Comparison of ENCODE assay signal across 1 cellular context in the genomic region with DNA sequence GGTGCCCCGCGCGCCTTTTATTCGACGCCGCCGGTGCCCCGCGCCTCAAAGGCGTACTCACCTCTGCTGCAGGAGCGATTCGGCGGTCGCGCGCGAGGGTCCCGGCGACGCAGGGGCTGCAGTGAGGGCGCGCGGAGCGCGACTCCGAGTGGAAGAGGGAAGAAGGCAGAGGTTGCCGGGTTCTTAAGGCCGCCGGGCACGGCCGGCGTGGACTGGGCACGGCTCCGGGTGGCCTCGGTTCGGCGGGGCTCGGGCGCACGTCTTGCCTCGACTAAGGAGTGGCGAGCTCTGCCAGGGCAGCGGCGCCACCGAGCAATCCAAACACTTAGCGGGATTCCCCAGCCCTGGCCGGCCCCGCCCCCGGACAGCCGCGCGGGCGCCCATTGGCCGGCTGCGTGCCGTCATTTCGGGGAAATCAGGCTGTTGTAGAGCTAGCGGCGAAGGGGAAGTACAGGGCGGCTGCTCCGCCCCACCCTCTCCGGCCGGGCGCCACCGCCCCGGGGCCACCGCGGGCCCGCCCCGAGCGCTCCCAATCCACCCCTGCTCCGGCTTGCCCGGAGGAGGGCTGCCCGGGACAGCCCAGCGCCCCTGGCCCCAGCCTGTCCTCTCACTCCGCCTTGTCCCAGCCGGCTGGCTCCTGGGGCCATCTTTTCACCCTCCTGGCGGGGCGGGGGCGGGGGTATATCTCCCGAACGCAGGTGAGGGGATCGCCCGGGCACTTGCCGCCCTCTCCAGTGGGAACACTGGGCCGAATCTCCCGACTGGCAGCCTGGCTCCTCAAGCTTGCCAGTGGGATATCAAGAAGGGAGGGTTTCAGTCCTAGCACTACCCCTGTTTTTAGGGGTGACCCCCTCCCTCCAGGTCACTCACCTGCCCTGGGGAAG.
A peak's percentile ranks its signal among the peaks of the same experiment; 100 is the strongest.
TF ChIP-seq lines count a peak whose summit lies in the region.

A gene with protein sequence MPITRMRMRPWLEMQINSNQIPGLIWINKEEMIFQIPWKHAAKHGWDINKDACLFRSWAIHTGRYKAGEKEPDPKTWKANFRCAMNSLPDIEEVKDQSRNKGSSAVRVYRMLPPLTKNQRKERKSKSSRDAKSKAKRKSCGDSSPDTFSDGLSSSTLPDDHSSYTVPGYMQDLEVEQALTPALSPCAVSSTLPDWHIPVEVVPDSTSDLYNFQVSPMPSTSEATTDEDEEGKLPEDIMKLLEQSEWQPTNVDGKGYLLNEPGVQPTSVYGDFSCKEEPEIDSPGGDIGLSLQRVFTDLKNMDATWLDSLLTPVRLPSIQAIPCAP (minus strand): TSS at position 290 of the 884 bp plus-strand sequence. CDS start 1,295 bp downstream, outside the sequence.

TF ChIP-seq in HepG2, 621 proteins besides CTCF, POLR2A, EP300 and RAD21 (continued from another document and continues in another):
- TF ChIP-seq MAZ (IDR thresholded peaks at IDR 0.05; ENCODE audit: borderline replicate concordance, low read depth, low read length) (peak; percentile 60; the same call in 1 of the 2 replicates), MAZ (CRISPR knock-in tag; IDR thresholded peaks at IDR 0.05; ENCODE audit: low read depth) (peak; percentile 82), BCL6 (CRISPR knock-in tag; IDR thresholded peaks at IDR 0.05) (peak; percentile 51; the same call in 1 of the 2 replicates), RXRA (CRISPR knock-in tag; IDR thresholded peaks at IDR 0.05) (no peak; the same call in 1 of the 2 replicates), ZNF138 (CRISPR knock-in tag; IDR thresholded peaks at IDR 0.05; ENCODE audit: low read depth) (no peak), NFIC (IDR thresholded peaks at IDR 0.05; ENCODE audit: low read length) (no peak), MTA3 (CRISPR knock-in tag; IDR thresholded peaks at IDR 0.05) (no peak), AHR (CRISPR knock-in tag; IDR thresholded peaks at IDR 0.05) (no peak), NAIF1 (CRISPR knock-in tag; IDR thresholded peaks at IDR 0.05; ENCODE audit: borderline replicate concordance) (peak; percentile 53; the same call in 1 of the 2 replicates), HES4 (CRISPR knock-in tag; IDR thresholded peaks at IDR 0.05; ENCODE audit: borderline replicate concordance) (no peak), STAG1 (CRISPR knock-in tag; IDR thresholded peaks at IDR 0.05) (no peak; the same call in 1 of the 2 replicates), ZNF782 (CRISPR knock-in tag; IDR thresholded peaks at IDR 0.05; ENCODE audit: borderline replicate concordance) (0 out of 2 replicates have a peak, but pooled peaks have one; percentile 48), ADNP (CRISPR knock-in tag; IDR thresholded peaks at IDR 0.05) (no peak), SP1 (IDR thresholded peaks at IDR 0.05) (no peak), SP1 (CRISPR knock-in tag; IDR thresholded peaks at IDR 0.05) (peak; percentile 51; the same call in 1 of the 2 replicates), IKZF4 (CRISPR knock-in tag; IDR thresholded peaks at IDR 0.05; ENCODE audit: borderline replicate concordance, low read depth, not compliant biosample characterization) (peak; percentile 81), ZNF841 (CRISPR knock-in tag; IDR thresholded peaks at IDR 0.05; ENCODE audit: borderline replicate concordance) (no peak), ZBTB1 (CRISPR knock-in tag; IDR thresholded peaks at IDR 0.05; ENCODE audit: borderline replicate concordance) (no peak), ZNF234 (CRISPR knock-in tag; conservative IDR thresholded peaks at IDR 0.05) (0 out of 2 replicates have a peak, but pooled peaks have one; percentile 75), ZNF326 (CRISPR knock-in tag; IDR thresholded peaks at IDR 0.05; ENCODE audit: borderline replicate concordance) (no peak), ZNF431 (CRISPR knock-in tag; IDR thresholded peaks at IDR 0.05; ENCODE audit: borderline replicate concordance, low read depth) (peak; percentile 46; the same call in 1 of the 2 replicates), ZSCAN22 (CRISPR knock-in tag; IDR thresholded peaks at IDR 0.05) (no peak), ZNF75D (CRISPR knock-in tag; IDR thresholded peaks at IDR 0.05; ENCODE audit: borderline replicate concordance) (0 out of 2 replicates have a peak, but pooled peaks have one; percentile 46), JUNB (CRISPR knock-in tag; IDR thresholded peaks at IDR 0.05; ENCODE audit: borderline replicate concordance) (peak; percentile 14; the same call in 1 of the 2 replicates), ZNF350 (CRISPR knock-in tag; IDR thresholded peaks at IDR 0.05; ENCODE audit: borderline replicate concordance, low read depth) (no peak), ZNF605 (CRISPR knock-in tag; IDR thresholded peaks at IDR 0.05) (no peak), SATB2 (CRISPR knock-in tag; IDR thresholded peaks at IDR 0.05) (peak; percentile 63; the same call in 1 of the 2 replicates), GATAD1 (CRISPR knock-in tag; IDR thresholded peaks at IDR 0.05) (no peak), STAT5B (CRISPR knock-in tag; IDR thresholded peaks at IDR 0.05) (no peak), SETDB1 (CRISPR knock-in tag; IDR thresholded peaks at IDR 0.05; ENCODE audit: borderline replicate concordance) (no peak), ZNF891 (CRISPR knock-in tag; IDR thresholded peaks at IDR 0.05) (no peak), GABPB1 (CRISPR knock-in tag; IDR thresholded peaks at IDR 0.05) (peak; percentile 75), DMAP1 (CRISPR knock-in tag; IDR thresholded peaks at IDR 0.05) (no peak; the same call in 1 of the 2 replicates), MIXL1 (CRISPR knock-in tag; IDR thresholded peaks at IDR 0.05) (no peak)
- TF ChIP-seq, protein P1, sequence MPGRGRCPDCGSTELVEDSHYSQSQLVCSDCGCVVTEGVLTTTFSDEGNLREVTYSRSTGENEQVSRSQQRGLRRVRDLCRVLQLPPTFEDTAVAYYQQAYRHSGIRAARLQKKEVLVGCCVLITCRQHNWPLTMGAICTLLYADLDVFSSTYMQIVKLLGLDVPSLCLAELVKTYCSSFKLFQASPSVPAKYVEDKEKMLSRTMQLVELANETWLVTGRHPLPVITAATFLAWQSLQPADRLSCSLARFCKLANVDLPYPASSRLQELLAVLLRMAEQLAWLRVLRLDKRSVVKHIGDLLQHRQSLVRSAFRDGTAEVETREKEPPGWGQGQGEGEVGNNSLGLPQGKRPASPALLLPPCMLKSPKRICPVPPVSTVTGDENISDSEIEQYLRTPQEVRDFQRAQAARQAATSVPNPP (CRISPR knock-in tag; IDR thresholded peaks at IDR 0.05): peak; percentile 92; the same call in 1 of the 2 replicates
- TF ChIP-seq, protein P2, sequence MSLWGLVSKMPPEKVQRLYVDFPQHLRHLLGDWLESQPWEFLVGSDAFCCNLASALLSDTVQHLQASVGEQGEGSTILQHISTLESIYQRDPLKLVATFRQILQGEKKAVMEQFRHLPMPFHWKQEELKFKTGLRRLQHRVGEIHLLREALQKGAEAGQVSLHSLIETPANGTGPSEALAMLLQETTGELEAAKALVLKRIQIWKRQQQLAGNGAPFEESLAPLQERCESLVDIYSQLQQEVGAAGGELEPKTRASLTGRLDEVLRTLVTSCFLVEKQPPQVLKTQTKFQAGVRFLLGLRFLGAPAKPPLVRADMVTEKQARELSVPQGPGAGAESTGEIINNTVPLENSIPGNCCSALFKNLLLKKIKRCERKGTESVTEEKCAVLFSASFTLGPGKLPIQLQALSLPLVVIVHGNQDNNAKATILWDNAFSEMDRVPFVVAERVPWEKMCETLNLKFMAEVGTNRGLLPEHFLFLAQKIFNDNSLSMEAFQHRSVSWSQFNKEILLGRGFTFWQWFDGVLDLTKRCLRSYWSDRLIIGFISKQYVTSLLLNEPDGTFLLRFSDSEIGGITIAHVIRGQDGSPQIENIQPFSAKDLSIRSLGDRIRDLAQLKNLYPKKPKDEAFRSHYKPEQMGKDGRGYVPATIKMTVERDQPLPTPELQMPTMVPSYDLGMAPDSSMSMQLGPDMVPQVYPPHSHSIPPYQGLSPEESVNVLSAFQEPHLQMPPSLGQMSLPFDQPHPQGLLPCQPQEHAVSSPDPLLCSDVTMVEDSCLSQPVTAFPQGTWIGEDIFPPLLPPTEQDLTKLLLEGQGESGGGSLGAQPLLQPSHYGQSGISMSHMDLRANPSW (CRISPR knock-in tag; IDR thresholded peaks at IDR 0.05; ENCODE audit: borderline replicate concordance): 0 out of 2 replicates have a peak, but pooled peaks have one; percentile 20
- TF ChIP-seq, protein P3, sequence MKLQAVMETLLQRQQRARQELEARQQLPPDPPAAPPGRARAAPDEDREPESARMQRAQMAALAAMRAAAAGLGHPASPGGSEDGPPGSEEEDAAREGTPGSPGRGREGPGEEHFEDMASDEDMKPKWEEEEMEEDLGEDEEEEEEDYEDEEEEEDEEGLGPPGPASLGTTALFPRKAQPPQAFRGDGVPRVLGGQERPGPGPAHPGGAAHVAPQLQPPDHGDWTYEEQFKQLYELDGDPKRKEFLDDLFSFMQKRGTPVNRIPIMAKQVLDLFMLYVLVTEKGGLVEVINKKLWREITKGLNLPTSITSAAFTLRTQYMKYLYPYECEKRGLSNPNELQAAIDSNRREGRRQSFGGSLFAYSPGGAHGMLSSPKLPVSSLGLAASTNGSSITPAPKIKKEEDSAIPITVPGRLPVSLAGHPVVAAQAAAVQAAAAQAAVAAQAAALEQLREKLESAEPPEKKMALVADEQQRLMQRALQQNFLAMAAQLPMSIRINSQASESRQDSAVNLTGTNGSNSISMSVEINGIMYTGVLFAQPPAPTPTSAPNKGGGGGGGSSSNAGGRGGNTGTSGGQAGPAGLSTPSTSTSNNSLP (IDR thresholded peaks at IDR 0.05; ENCODE audit: low read depth, low read length): no peak
- TF ChIP-seq, protein P4, sequence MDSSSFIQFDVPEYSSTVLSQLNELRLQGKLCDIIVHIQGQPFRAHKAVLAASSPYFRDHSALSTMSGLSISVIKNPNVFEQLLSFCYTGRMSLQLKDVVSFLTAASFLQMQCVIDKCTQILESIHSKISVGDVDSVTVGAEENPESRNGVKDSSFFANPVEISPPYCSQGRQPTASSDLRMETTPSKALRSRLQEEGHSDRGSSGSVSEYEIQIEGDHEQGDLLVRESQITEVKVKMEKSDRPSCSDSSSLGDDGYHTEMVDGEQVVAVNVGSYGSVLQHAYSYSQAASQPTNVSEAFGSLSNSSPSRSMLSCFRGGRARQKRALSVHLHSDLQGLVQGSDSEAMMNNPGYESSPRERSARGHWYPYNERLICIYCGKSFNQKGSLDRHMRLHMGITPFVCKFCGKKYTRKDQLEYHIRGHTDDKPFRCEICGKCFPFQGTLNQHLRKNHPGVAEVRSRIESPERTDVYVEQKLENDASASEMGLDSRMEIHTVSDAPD (CRISPR knock-in tag; IDR thresholded peaks at IDR 0.05): 0 out of 2 replicates have a peak, but pooled peaks have one; percentile 37
- TF ChIP-seq, protein P5, sequence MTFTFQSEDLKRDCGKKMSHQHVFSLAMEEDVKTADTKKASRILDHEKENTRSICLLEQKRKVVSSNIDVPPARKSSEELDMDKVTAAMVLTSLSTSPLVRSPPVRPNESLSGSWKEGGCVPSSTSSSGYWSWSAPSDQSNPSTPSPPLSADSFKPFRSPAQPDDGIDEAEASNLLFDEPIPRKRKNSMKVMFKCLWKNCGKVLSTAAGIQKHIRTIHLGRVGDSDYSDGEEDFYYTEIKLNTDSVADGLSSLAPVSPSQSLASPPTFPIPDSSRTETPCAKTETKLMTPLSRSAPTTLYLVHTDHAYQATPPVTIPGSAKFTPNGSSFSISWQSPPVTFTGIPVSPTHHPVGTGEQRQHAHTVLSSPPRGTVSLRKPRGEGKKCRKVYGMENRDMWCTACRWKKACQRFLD (CRISPR knock-in tag; IDR thresholded peaks at IDR 0.05; ENCODE audit: borderline replicate concordance): no peak
- TF ChIP-seq, protein P6, sequence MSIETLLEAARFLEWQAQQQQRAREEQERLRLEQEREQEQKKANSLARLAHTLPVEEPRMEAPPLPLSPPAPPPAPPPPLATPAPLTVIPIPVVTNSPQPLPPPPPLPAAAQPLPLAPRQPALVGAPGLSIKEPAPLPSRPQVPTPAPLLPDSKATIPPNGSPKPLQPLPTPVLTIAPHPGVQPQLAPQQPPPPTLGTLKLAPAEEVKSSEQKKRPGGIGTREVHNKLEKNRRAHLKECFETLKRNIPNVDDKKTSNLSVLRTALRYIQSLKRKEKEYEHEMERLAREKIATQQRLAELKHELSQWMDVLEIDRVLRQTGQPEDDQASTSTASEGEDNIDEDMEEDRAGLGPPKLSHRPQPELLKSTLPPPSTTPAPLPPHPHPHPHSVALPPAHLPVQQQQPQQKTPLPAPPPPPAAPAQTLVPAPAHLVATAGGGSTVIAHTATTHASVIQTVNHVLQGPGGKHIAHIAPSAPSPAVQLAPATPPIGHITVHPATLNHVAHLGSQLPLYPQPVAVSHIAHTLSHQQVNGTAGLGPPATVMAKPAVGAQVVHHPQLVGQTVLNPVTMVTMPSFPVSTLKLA (IDR thresholded peaks at IDR 0.05): no peak
- TF ChIP-seq, protein P7, sequence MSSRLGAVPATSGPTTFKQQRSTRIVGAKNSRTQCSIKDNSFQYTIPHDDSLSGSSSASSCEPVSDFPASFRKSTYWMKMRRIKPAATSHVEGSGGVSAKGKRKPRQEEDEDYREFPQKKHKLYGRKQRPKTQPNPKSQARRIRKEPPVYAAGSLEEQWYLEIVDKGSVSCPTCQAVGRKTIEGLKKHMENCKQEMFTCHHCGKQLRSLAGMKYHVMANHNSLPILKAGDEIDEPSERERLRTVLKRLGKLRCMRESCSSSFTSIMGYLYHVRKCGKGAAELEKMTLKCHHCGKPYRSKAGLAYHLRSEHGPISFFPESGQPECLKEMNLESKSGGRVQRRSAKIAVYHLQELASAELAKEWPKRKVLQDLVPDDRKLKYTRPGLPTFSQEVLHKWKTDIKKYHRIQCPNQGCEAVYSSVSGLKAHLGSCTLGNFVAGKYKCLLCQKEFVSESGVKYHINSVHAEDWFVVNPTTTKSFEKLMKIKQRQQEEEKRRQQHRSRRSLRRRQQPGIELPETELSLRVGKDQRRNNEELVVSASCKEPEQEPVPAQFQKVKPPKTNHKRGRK (CRISPR knock-in tag; IDR thresholded peaks at IDR 0.05): no peak
- TF ChIP-seq, protein P8, sequence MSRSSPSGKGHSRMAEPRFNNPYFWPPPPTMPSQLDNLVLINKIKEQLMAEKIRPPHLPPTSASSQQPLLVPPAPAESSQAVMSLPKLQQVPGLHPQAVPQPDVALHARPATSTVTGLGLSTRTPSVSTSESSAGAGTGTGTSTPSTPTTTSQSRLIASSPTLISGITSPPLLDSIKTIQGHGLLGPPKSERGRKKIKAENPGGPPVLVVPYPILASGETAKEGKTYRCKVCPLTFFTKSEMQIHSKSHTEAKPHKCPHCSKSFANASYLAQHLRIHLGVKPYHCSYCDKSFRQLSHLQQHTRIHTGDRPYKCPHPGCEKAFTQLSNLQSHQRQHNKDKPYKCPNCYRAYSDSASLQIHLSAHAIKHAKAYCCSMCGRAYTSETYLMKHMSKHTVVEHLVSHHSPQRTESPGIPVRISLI (CRISPR knock-in tag; IDR thresholded peaks at IDR 0.05; ENCODE audit: borderline replicate concordance): no peak
